Comparison of ENCODE assay signal across 8 cellular contexts in the genomic region with DNA sequence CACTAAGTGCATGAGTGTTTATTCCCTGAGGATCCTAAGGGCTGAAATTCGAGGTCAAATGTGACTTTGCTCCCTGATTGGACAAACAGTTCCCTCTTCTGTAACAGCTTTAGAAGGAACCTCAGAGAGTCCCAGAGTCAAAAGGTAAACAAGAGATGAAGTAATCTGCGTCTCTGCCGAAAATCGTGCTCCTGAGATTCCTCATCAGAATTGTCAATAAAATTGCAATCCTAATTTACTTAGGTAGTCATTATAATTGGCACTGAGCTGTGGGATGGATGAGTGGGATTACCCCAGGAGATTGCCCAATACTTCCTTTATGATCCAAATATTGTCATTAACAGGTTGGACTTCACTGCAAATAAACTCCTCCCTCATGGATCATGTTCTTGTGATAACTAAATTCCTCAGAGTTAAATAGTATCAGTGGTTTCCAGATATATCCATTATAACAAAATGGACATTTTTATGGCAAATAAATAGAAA. TPM values are rescaled to one million over a fixed set of nuclear protein-coding genes. Genes with fewer than 3 reads are reported as not detected.
DNase-seq lines count a peak whose midpoint lies in the region; ATAC-seq and TF ChIP-seq lines count a peak whose summit lies in the region.

No MANE protein-coding gene starts in this region.

- H3K27ac ChIP-seq in 22Rv1 (peak overlapping the region; percentile 84), GM23338 (ENCODE audit: low read depth) (no peak overlapping the region), right lobe of liver (peak overlapping the region; percentile 90 to 96 (median 94)), uterus (peak overlapping the region; percentile 84 to 87)

- H2AFZ ChIP-seq in GM23338: peak overlapping the region; percentile 91

- H3F3A ChIP-seq in GM23338 (replicated peaks; ENCODE audit: low read depth): no peaks in the 10 kb centered on the region

- peaks cover 2% of the 10 kb centered on the region; the same call in 2 of the 3 replicates for H3K9me3 Mint-ChIP-seq in GM23338
- peaks cover 2% of the 10 kb centered on the region for H3K9me3 Mint-ChIP-seq in activated naive CD8-positive, alpha-beta T cell treated with anti-CD3 and anti-CD28 coated beads, Interleukin-2, amount 10 ng/mL, durations not matched to agents 7 days and 5 days

- 0 out of 2 replicates have a peak, but pooled peaks cover 3% of the 10 kb centered on the region for H4K20me1 ChIP-seq in GM23338 (replicated peaks; ENCODE audit: insufficient read depth)

- peaks cover 15% of the 10 kb centered on the region; the same call in 2 of the 3 replicates for H3K4me1 Mint-ChIP-seq in GM23338
- peaks cover 33% of the 10 kb centered on the region for H3K4me1 Mint-ChIP-seq in activated naive CD8-positive, alpha-beta T cell treated with anti-CD3 and anti-CD28 coated beads, Interleukin-2, amount 10 ng/mL, durations not matched to agents 7 days and 5 days

- TF ChIP-seq POLR2A in right lobe of liver (IDR thresholded peaks at IDR 0.05) (no peak), uterus (IDR thresholded peaks at IDR 0.05) (no peak)

- TF ChIP-seq CTCF in 22Rv1 (IDR thresholded peaks at IDR 0.05) (no peak), GM23338 (conservative IDR thresholded peaks at IDR 0.05; ENCODE audit: low read depth in 2 of 2) (no peak), right lobe of liver (IDR thresholded peaks at IDR 0.05) (no peak), uterus (IDR thresholded peaks at IDR 0.05) (no peak)

- no peaks in the 10 kb centered on the region for H3K36me3 ChIP-seq in GM23338 (ENCODE audit: insufficient read depth)
- no peaks in the 10 kb centered on the region for H3K36me3 ChIP-seq in right lobe of liver
- no peaks in the 10 kb centered on the region for H3K36me3 ChIP-seq in uterus

- peak overlapping the region; percentile 88 for H3K4me3 Mint-ChIP-seq in GM23338
- peak overlapping the region; percentile 97 for H3K4me3 Mint-ChIP-seq in activated naive CD8-positive, alpha-beta T cell treated with anti-CD3 and anti-CD28 coated beads, Interleukin-2, amount 10 ng/mL, durations not matched to agents 7 days and 5 days

- H3K9me3 ChIP-seq in right lobe of liver: no peaks in the 10 kb centered on the region
- no peaks in the 10 kb centered on the region for H3K9me3 ChIP-seq in uterus

- H3K27me3 ChIP-seq in GM23338 (ENCODE audit: insufficient read depth) (no peaks in the 10 kb centered on the region), right lobe of liver (no peaks in the 10 kb centered on the region), uterus (no peaks in the 10 kb centered on the region)

- H3K27me3 Mint-ChIP-seq in GM23338 (ENCODE audit: insufficient read depth, low read depth, poor library complexity): peaks cover 4% of the 10 kb centered on the region
- H3K27me3 Mint-ChIP-seq in activated naive CD8-positive, alpha-beta T cell treated with anti-CD3 and anti-CD28 coated beads, Interleukin-2, amount 10 ng/mL, durations not matched to agents 7 days and 5 days: no peaks in the 10 kb centered on the region

- H3K9me2 ChIP-seq in GM23338 (ENCODE audit: insufficient read depth): no peaks in the 10 kb centered on the region

- WGBS in right lobe of liver (ENCODE audit: insufficient coverage, low coverage, low lambda C conversion rate, missing lambda C conversion rate): 0% methylated on average over 4 of the region's 4 CpGs

- ATAC-seq in GM23338 (no peak; the same call in 2 of the 3 replicates), right lobe of liver (peak in 3 of 4 donors; percentile 1 to 42 (median 4)), GM19467 (IDR thresholded peaks at IDR 0.05; ENCODE audit: unreplicated experiment) (no peak)
- ATAC-seq in activated naive CD8-positive, alpha-beta T cell treated with anti-CD3 and anti-CD28 coated beads, Interleukin-2, amount 10 ng/mL, durations not matched to agents 7 days and 5 days (ENCODE audit: low read depth): no peak

- no peaks in the 10 kb centered on the region; the same call in 2 of the 3 replicates for H3K36me3 Mint-ChIP-seq in GM23338 (ENCODE audit: low read depth)
- peaks cover 20% of the 10 kb centered on the region for H3K36me3 Mint-ChIP-seq in activated naive CD8-positive, alpha-beta T cell treated with anti-CD3 and anti-CD28 coated beads, Interleukin-2, amount 10 ng/mL, durations not matched to agents 7 days and 5 days

- DNase-seq in GM23338 (ENCODE audit: low spot score): peak; percentile 34
- DNase-seq in activated naive CD8-positive, alpha-beta T cell treated with anti-CD3 and anti-CD28 coated beads, Interleukin-2, amount 10 ng/mL, durations not matched to agents 7 days and 5 days: no peak
- DNase-seq in right lobe of liver: no peak
- DNase-seq in uterus: no peak
- no peak for DNase-seq in NCI-H1930 (lab: John Stamatoyannopoulos, UW)
- DNase-seq in epidermal melanocyte (ENCODE audit: insufficient read length, low spot score): no peak

- H3K27ac Mint-ChIP-seq in GM23338: no peak overlapping the region
- peak overlapping the region; percentile 95 for H3K27ac Mint-ChIP-seq in activated naive CD8-positive, alpha-beta T cell treated with anti-CD3 and anti-CD28 coated beads, Interleukin-2, amount 10 ng/mL, durations not matched to agents 7 days and 5 days

- peak overlapping the region; percentile 93 for H3K4me3 ChIP-seq in GM23338
- H3K4me3 ChIP-seq in right lobe of liver: peak overlapping the region; percentile 94 to 98 (median 94)
- H3K4me3 ChIP-seq in uterus: peak overlapping the region; percentile 81 to 100

- POLR2A ChIA-PET in activated naive CD8-positive, alpha-beta T cell treated with anti-CD3 and anti-CD28 coated beads, Interleukin-2, amount 10 ng/mL, durations not matched to agents 7 days and 5 days (lab: Charles Lee): interaction anchor here (1.0 to 1.7 kb wide), 2 partner anchors 422 to 480 kb away, joined by 4 to 6 read pairs; no protein-coding TSS in a partner anchor

- H3K79me2 ChIP-seq in GM23338 (replicated peaks; ENCODE audit: insufficient read depth): peaks cover 28% of the 10 kb centered on the region; the same call in 1 of the 2 replicates

- peak overlapping the region; percentile 91 for H3K4me2 ChIP-seq in GM23338

- H3K4me1 ChIP-seq in GM23338 (ENCODE audit: insufficient read depth) (peaks cover 19% of the 10 kb centered on the region; the same call in 1 of the 2 replicates), right lobe of liver (peaks cover 0 to 41% (median 15%) of the 10 kb centered on the region in 4 donors), uterus (peaks cover 0 to 5% of the 10 kb centered on the region in 2 donors)

- intact Hi-C loops in right lobe of liver (cut with DNase I) (no loop called here), uterus (cut with DNase I; ENCODE audit: low total_unique reads) (no loop called here)

TF ChIP-seq in GM23338, 12 proteins besides CTCF, POLR2A, EP300 and RAD21:
- TF ChIP-seq EZH2 (IDR thresholded peaks at IDR 0.05; ENCODE audit: low read depth, unreplicated experiment) (no peak), ZNF331 (CRISPR knock-in tag; IDR thresholded peaks at IDR 0.05; ENCODE audit: low read depth) (no peak), EZH2phosphoT487 (IDR thresholded peaks at IDR 0.05; ENCODE audit: unreplicated experiment) (no peak), POLR2AphosphoS5 (IDR thresholded peaks at IDR 0.05; ENCODE audit: low read depth) (no peak), STAT1 (IDR thresholded peaks at IDR 0.05; ENCODE audit: unreplicated experiment) (no peak)
- TF ChIP-seq, protein P1, sequence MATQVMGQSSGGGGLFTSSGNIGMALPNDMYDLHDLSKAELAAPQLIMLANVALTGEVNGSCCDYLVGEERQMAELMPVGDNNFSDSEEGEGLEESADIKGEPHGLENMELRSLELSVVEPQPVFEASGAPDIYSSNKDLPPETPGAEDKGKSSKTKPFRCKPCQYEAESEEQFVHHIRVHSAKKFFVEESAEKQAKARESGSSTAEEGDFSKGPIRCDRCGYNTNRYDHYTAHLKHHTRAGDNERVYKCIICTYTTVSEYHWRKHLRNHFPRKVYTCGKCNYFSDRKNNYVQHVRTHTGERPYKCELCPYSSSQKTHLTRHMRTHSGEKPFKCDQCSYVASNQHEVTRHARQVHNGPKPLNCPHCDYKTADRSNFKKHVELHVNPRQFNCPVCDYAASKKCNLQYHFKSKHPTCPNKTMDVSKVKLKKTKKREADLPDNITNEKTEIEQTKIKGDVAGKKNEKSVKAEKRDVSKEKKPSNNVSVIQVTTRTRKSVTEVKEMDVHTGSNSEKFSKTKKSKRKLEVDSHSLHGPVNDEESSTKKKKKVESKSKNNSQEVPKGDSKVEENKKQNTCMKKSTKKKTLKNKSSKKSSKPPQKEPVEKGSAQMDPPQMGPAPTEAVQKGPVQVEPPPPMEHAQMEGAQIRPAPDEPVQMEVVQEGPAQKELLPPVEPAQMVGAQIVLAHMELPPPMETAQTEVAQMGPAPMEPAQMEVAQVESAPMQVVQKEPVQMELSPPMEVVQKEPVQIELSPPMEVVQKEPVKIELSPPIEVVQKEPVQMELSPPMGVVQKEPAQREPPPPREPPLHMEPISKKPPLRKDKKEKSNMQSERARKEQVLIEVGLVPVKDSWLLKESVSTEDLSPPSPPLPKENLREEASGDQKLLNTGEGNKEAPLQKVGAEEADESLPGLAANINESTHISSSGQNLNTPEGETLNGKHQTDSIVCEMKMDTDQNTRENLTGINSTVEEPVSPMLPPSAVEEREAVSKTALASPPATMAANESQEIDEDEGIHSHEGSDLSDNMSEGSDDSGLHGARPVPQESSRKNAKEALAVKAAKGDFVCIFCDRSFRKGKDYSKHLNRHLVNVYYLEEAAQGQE (IDR thresholded peaks at IDR 0.05; ENCODE audit: unreplicated experiment): no peak

RNA-seq across cellular contexts. Expression of a gene that starts 0.9 kb away (rescaled TPM):
- 22.2 and 24.3 TPM in 2 replicates for total RNA-seq in GM23338 (2014; rRNA removed; shearing (Covaris generic))
- polyA plus RNA-seq in GM23338 (2016; fragmentation: Nextera tagmentation; extraction: Ambion mirVana): 33.2 and 36.0 TPM in 2 replicates
- 10 to 100 TPM; 66.2 to 66.3 TPM for total RNA-seq in activated naive CD8-positive, alpha-beta T cell treated with anti-CD3 and anti-CD28 coated beads, Interleukin-2, amount 10 ng/mL, durations not matched to agents 7 days and 5 days
- total RNA-seq in right lobe of liver (10 to 100 TPM; 73.4 to 86.7 (median 82.8) TPM), uterus (10 to 100 TPM; 32.5 to 64.1 (median 54.1) TPM)

RNA-seq across cellular contexts. Expression of a gene that starts 56.3 kb away (rescaled TPM):
- total RNA-seq in GM23338 (2014; rRNA removed; shearing (Covaris generic)): 0.16 and 0.31 TPM in 2 replicates
- polyA plus RNA-seq in GM23338 (2016; fragmentation: Nextera tagmentation; extraction: Ambion mirVana): 0.27 and 0.61 TPM in 2 replicates
- 1 to 10 TPM in 1 of 2 experiments, under 1 TPM in 1; 0.83 to 1.0 TPM for total RNA-seq in activated naive CD8-positive, alpha-beta T cell treated with anti-CD3 and anti-CD28 coated beads, Interleukin-2, amount 10 ng/mL, durations not matched to agents 7 days and 5 days
- total RNA-seq in right lobe of liver: 1 to 10 TPM in 3 of 6 experiments, under 1 TPM in 3; 0.66 to 2.3 (median 1.3) TPM
- total RNA-seq in uterus: 1 to 10 TPM; 1.0 to 8.4 (median 2.7) TPM

Comparison
In these comparisons a context has a peak if more than half of its experiments do, and no peak if none do; other contexts are left out.
1. ATAC-seq: peak in right lobe of liver (3 of 4); none in GM23338 (single experiment), activated naive CD8-positive, alpha-beta T cell treated with anti-CD3 and anti-CD28 coated beads, Interleukin-2, amount 10 ng/mL, durations not matched to agents 7 days and 5 days (single experiment) and GM19467 (single experiment).
2. Peak in every context shown above with its lines, with median percentiles within 50 percentile points of each other: H3K4me3 ChIP-seq.